In the genomic region with DNA sequence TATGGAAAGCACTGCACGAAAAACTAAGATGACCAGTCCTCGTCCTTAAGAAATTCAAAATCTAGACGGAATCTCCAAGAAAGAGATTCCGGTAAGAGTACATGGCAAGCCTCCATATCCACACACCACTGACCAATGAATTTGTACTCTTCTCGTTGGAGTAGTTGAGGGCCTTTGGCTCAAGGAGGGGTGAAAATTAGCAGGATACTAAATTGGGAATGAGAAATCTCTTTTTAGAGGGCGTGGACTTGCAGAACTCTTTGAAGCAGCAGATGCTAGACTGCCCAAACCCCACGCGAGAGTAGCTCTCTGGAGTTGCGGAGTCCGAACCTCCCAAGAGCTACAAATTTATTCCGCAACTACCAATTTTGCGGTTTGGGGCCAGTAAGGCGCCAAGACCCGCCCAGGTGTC, we compare ENCODE assay signal across 8 cellular contexts. TPM values are rescaled to one million over a fixed set of nuclear protein-coding genes. Genes with fewer than 3 reads are reported as not detected.
DNase-seq lines count a peak whose midpoint lies in the region; ATAC-seq, FAIRE-seq and TF ChIP-seq lines count a peak whose summit lies in the region.

No MANE protein-coding gene starts in this region.

- FAIRE-seq in astrocyte (lab: Jason Lieb, UNC) = no peak

- no peaks in the 10 kb centered on the region for H3K9me3 ChIP-seq in astrocyte (ENCODE audit: insufficient read depth, low read depth, low read length)
- H3K9me3 ChIP-seq in right lobe of liver = no peaks in the 10 kb centered on the region
- H3K9me3 ChIP-seq in thyroid gland = no peaks in the 10 kb centered on the region

- intact Hi-C loops in right lobe of liver (cut with DNase I) (no loop called here), thyroid gland (cut with DNase I) (loop anchor here (10.0 kb wide), 2 partner anchors 50 to 130 kb away; no protein-coding TSS in a partner anchor)

- no peaks in the 10 kb centered on the region for H3K9me3 Mint-ChIP-seq in activated CD8-positive, alpha-beta memory T cell treated with anti-CD3 and anti-CD28 coated beads, Interleukin-2, amount 10 ng/mL, durations not matched to agents 7 days and 5 days (ENCODE audit: low read depth)
- H3K9me3 Mint-ChIP-seq in astrocyte (ENCODE audit: unreplicated experiment) = no peaks in the 10 kb centered on the region

- peaks cover 29% of the 10 kb centered on the region for H3K4me1 Mint-ChIP-seq in activated CD8-positive, alpha-beta memory T cell treated with anti-CD3 and anti-CD28 coated beads, Interleukin-2, amount 10 ng/mL, durations not matched to agents 7 days and 5 days
- peaks cover 11% of the 10 kb centered on the region for H3K4me1 Mint-ChIP-seq in astrocyte (ENCODE audit: low read depth, unreplicated experiment)

- WGBS in right lobe of liver (ENCODE audit: insufficient coverage, low coverage, low lambda C conversion rate, missing lambda C conversion rate) = 13% methylated on average over 7 of the region's 14 CpGs
- 7 to 17% methylated on average over 6 to 14 of the region's 14 CpGs for WGBS in thyroid gland, 2 donors

- H3K4me2 ChIP-seq in astrocyte (ENCODE audit: low read length) = peak overlapping the region; percentile 99

- H3K4me1 ChIP-seq in astrocyte (ENCODE audit: insufficient read depth, low read length) (peaks cover 24% of the 10 kb centered on the region), right lobe of liver (peaks cover 0 to 17% (median 9%) of the 10 kb centered on the region in 4 donors), thyroid gland (peaks cover 11 to 15% of the 10 kb centered on the region in 2 donors)

- peaks cover 10% of the 10 kb centered on the region for H3K36me3 Mint-ChIP-seq in activated CD8-positive, alpha-beta memory T cell treated with anti-CD3 and anti-CD28 coated beads, Interleukin-2, amount 10 ng/mL, durations not matched to agents 7 days and 5 days
- H3K36me3 Mint-ChIP-seq in astrocyte (ENCODE audit: low read depth, unreplicated experiment) = no peaks in the 10 kb centered on the region

- peaks cover 27% of the 10 kb centered on the region for H3K79me2 ChIP-seq in astrocyte (ENCODE audit: insufficient read depth, low read length)

- H3K4me3 Mint-ChIP-seq in activated CD8-positive, alpha-beta memory T cell treated with anti-CD3 and anti-CD28 coated beads, Interleukin-2, amount 10 ng/mL, durations not matched to agents 7 days and 5 days = peak overlapping the region; percentile 90
- H3K4me3 Mint-ChIP-seq in astrocyte (ENCODE audit: unreplicated experiment) = peak overlapping the region; percentile 95

- no peaks in the 10 kb centered on the region for H3K27me3 Mint-ChIP-seq in activated CD8-positive, alpha-beta memory T cell treated with anti-CD3 and anti-CD28 coated beads, Interleukin-2, amount 10 ng/mL, durations not matched to agents 7 days and 5 days
- no peaks in the 10 kb centered on the region for H3K27me3 Mint-ChIP-seq in astrocyte (ENCODE audit: low read depth, unreplicated experiment)

- no peak for DNase-seq in activated CD8-positive, alpha-beta memory T cell treated with anti-CD3 and anti-CD28 coated beads, Interleukin-2, amount 10 ng/mL, durations not matched to agents 7 days and 5 days
- no peak for DNase-seq in activated CD8-positive, alpha-beta memory T cell treated with anti-CD3 and anti-CD28 coated beads, Interleukin-2, amount 50 U/mL, for 48 hours
- DNase-seq in astrocyte (ENCODE audit: low read depth) = no peak
- DNase-seq in right lobe of liver = no peak
- no peak for DNase-seq in thyroid gland
- DNase-seq in stimulated activated naive CD4-positive, alpha-beta T cell (lab: John Stamatoyannopoulos, UW) = no peak
- DNase-seq in RKO (ENCODE audit: low spot score) = no peak

- H2AFZ ChIP-seq in astrocyte (ENCODE audit: low read depth, low read length) = peak overlapping the region; percentile 98

- TF ChIP-seq CTCF in astrocyte (IDR thresholded peaks at IDR 0.05; ENCODE audit: insufficient read depth, low read depth, low read length) = no peak
- no peak for TF ChIP-seq CTCF in right lobe of liver (IDR thresholded peaks at IDR 0.05)
- TF ChIP-seq CTCF in thyroid gland (IDR thresholded peaks at IDR 0.05) = no peak

- peak overlapping the region; percentile 96 for H3K27ac Mint-ChIP-seq in activated CD8-positive, alpha-beta memory T cell treated with anti-CD3 and anti-CD28 coated beads, Interleukin-2, amount 10 ng/mL, durations not matched to agents 7 days and 5 days
- H3K27ac Mint-ChIP-seq in astrocyte (ENCODE audit: unreplicated experiment) = peak overlapping the region; percentile 91

- no peak for ATAC-seq in activated CD8-positive, alpha-beta memory T cell treated with anti-CD3 and anti-CD28 coated beads, Interleukin-2, amount 10 ng/mL, durations not matched to agents 7 days and 5 days
- ATAC-seq in right lobe of liver (no peak), HG03520 (IDR thresholded peaks at IDR 0.05; ENCODE audit: unreplicated experiment) (no peak)

- CTCF ChIA-PET in activated CD8-positive, alpha-beta memory T cell treated with anti-CD3 and anti-CD28 coated beads, Interleukin-2, amount 10 ng/mL, durations not matched to agents 7 days and 5 days (lab: Charles Lee) = interaction anchor here (0.7 to 2.5 kb wide), 11 partner anchors 9 to 705 kb away, joined by 3 to 11 read pairs (median 3); partner anchors contain the start of genes DTL, INTS7 and SLC30A1

- H3K9ac ChIP-seq in astrocyte (ENCODE audit: low read length) = peak overlapping the region; percentile 84

- no peaks in the 10 kb centered on the region for H3K36me3 ChIP-seq in astrocyte (ENCODE audit: insufficient read depth, low read length)
- no peaks in the 10 kb centered on the region for H3K36me3 ChIP-seq in right lobe of liver
- H3K36me3 ChIP-seq in thyroid gland = no peaks in the 10 kb centered on the region

- peaks cover 25% of the 10 kb centered on the region for H4K20me1 ChIP-seq in astrocyte (ENCODE audit: insufficient read depth, low read length)

- H3K27me3 ChIP-seq in astrocyte (ENCODE audit: insufficient read depth, low read length) (no peaks in the 10 kb centered on the region), right lobe of liver (no peaks in the 10 kb centered on the region), thyroid gland (no peaks in the 10 kb centered on the region)

- H3K4me3 ChIP-seq in astrocyte (ENCODE audit: insufficient read depth, low read depth, low read length) (peak overlapping the region; percentile 84), right lobe of liver (peak overlapping the region; percentile 53 to 78 (median 67)), thyroid gland (replicated peaks in 1 of 3) (peak overlapping the region; percentile 4 to 74 (median 22))

- H3K27ac ChIP-seq in astrocyte (ENCODE audit: low read depth, low read length) (peak overlapping the region; percentile 59), right lobe of liver (peak overlapping the region; percentile 95), thyroid gland (peak overlapping the region; percentile 89 to 99 (median 99))

- no peak for TF ChIP-seq POLR2A in right lobe of liver (IDR thresholded peaks at IDR 0.05)
- no peak for TF ChIP-seq POLR2A in thyroid gland (IDR thresholded peaks at IDR 0.05)

RNA-seq across cellular contexts. Expression of gene PPP2R5A, which starts 0.9 kb away (rescaled TPM):
- 10 to 100 TPM; 42.7 to 44.0 TPM for total RNA-seq in activated CD8-positive, alpha-beta memory T cell treated with anti-CD3 and anti-CD28 coated beads, Interleukin-2, amount 10 ng/mL, durations not matched to agents 7 days and 5 days
- 13.2 and 14.6 TPM in 2 replicates for total RNA-seq in astrocyte
- 10 to 100 TPM; 28.5 to 57.2 (median 33.3) TPM for total RNA-seq in right lobe of liver
- 10 to 100 TPM; 62.7 to 81.5 (median 70.1) TPM for total RNA-seq in thyroid gland

Comparison
In these comparisons a context has a peak if more than half of its experiments do, and no peak if none do; other contexts are left out.
1. H3K4me3 ChIP-seq: peak in every context shown above with its lines; median percentile 84 in astrocyte; 67 in right lobe of liver; 22 in thyroid gland.